ENCODE assay signal across 22 cellular contexts in the genomic region with DNA sequence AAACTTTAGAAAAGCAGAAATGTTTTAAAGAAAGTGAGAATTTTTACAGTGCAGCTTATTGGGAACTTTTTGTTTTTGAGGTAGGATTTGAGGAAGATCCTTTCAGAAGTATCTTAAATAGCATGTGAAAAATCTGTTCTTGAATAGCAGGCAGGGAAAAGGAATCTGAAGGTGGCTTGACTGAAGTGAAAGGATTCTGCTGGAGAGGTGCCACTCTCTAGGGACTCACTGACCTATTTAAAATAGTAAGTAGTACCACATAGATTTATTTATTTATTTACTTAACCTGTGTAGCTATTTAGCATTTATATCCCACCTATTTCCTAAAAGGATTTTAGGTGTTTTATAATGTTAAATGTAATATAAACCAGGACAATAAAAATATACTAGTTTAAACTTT.
"Had no signal": no experiment of that assay in that cellular context is flagged by ENCODE, and none has a peak within 500 bp of the region (broad histone marks: within the 10 kb centered on the region; RNA-seq: fewer than 3 reads in every experiment).

No MANE protein-coding gene starts in this region.

- ATAC-seq: foreskin keratinocyte; left lung; naive thymus-derived CD4-positive, alpha-beta T cell; right cardiac atrium; stimulated activated naive CD8-positive, alpha-beta T cell treated with anti-CD3 and anti-CD28 coated beads, Interleukin-15, amount 100 ng/mL, for 72 hours had no signal

- H3K9me3 ChIP-seq: colonic mucosa, esophagus muscularis mucosa, left lung, ovary, psoas muscle, sigmoid colon, spleen, suprapubic skin, vagina had no signal

- H3K27ac ChIP-seq: colonic mucosa, esophagus muscularis mucosa, foreskin keratinocyte, left lung, ovary, psoas muscle, sigmoid colon, spleen, suprapubic skin, vagina had no signal

- DNase-seq: colonic mucosa; effector CD8-positive, alpha-beta T cell; foreskin keratinocyte; left lung; mesendoderm; midbrain; naive thymus-derived CD4-positive, alpha-beta T cell; occipital lobe; ovary; posterior cingulate gyrus; psoas muscle; sigmoid colon; spleen; stimulated activated CD4-positive, alpha-beta T cell treated with anti-CD3 and anti-CD28 coated beads, Interleukin-4, amount 100 ng/mL, for 1 hour; stimulated activated CD8-positive, alpha-beta memory T cell treated with anti-CD3 and anti-CD28 coated beads, Interleukin-4, amount 100 ng/mL, for 48 hours; stimulated activated naive CD4-positive, alpha-beta T cell; stimulated activated naive CD8-positive, alpha-beta T cell treated with anti-CD3 and anti-CD28 coated beads, Interleukin-15, amount 100 ng/mL, for 72 hours; trophoblast cell had no signal

- H3K27me3 ChIP-seq: colonic mucosa, esophagus muscularis mucosa, foreskin keratinocyte, left lung, ovary, sigmoid colon, spleen, suprapubic skin, vagina had no signal

- H3K4me3 ChIP-seq: colonic mucosa, esophagus muscularis mucosa, left lung, ovary, psoas muscle, sigmoid colon, spleen, suprapubic skin, vagina had no signal

- H3K36me3 ChIP-seq: colonic mucosa, esophagus muscularis mucosa, left lung, ovary, sigmoid colon, spleen, suprapubic skin, vagina had no signal
